ENCODE assay signal across 17 cellular contexts in the genomic region with DNA sequence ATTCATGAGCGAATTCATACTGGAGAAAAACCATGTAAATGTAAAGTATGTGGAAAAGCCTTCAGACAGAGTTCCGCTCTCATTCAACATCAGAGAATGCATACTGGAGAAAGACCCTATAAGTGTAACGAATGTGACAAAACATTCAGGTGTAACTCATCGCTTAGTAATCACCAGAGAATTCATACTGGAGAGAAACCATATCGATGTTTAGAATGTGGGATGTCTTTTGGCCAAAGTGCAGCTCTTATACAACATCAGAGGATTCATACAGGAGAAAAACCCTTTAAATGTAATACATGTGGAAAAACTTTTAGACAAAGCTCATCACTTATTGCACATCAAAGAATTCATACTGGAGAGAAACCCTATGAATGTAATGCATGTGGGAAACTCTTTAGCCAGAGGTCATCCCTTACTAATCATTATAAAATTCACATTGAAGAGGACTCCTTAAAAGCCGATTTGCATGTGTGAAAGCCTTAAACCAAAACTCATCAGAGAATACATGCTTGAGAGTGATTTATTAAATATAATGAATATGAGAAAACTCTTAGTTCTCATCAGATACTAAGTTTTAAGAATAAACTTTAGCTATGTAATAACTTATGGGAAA.
"Had no signal": no experiment of that assay in that cellular context is flagged by ENCODE, and none has a peak within 500 bp of the region (broad histone marks: within the 10 kb centered on the region; RNA-seq: fewer than 3 reads in every experiment).

No MANE protein-coding gene starts in this region.

- FAIRE-seq: pancreas had no signal

- DNase-seq: effector memory CD8-positive, alpha-beta T cell; erythroblast; gastrocnemius medialis; heart right ventricle; islet precursor cell; left lung; lower lobe of right lung; midbrain; occipital lobe; pancreas; right cardiac atrium; stimulated activated CD4-positive, alpha-beta T cell treated with anti-CD3 and anti-CD28 coated beads, Interleukin-4, amount 100 ng/mL, for 24 hours; testis; upper lobe of right lung had no signal

- H3K4me3 ChIP-seq: heart right ventricle, left lung, lower lobe of right lung, pancreas, testis, tibial nerve, upper lobe of right lung, vagina had no signal

- H3K4me1 ChIP-seq: gastrocnemius medialis, heart right ventricle, left lung, lower lobe of right lung, pancreas, testis, tibial nerve, upper lobe of right lung, vagina had no signal

- H3K27ac ChIP-seq: gastrocnemius medialis, heart right ventricle, left lung, lower lobe of right lung, pancreas, testis, tibial nerve, upper lobe of right lung, vagina had no signal

- H3K9me3 ChIP-seq: testis had no signal

- ATAC-seq: effector memory CD8-positive, alpha-beta T cell; gastrocnemius medialis; heart right ventricle; left lung; lower lobe of right lung; pancreas; right cardiac atrium; stimulated activated memory B cell treated with anti-CD40 and anti-IgM and Interleukin-4, amounts not matched to agents 10 μg/mL and 1 μg/mL and 100 μg/mL, for 72 hours; upper lobe of right lung had no signal

- H3K27me3 ChIP-seq: gastrocnemius medialis, heart right ventricle, left lung, pancreas, testis, tibial nerve, upper lobe of right lung, vagina had no signal
